Comparison of ENCODE assay signal across 8 cellular contexts in the genomic region with DNA sequence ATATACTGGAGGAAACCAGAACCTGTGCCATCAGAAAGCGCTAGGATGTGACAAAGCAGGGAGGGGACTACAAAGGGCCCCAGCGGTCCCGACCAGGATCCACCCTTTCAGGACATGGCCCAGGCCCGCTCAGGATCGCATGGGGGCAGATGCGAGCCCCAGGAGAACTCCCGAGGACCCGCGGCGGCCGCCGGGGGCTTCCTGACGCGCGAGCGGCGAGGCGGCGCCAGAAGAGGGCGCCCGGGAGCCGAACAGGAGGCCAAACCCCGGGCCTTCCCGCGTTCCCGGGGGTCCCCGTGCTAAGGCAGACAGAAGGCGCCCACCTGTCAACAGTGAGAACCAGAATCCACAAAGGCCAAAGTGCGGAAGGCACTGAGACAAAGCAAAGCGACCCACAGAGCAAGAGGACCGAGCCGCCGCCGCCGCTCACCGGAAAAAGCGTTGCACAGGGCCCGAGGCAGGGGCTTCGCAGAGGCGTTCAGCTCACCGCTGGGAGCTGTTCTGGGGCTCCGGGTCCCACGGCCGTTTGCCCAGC. TPM values are rescaled to one million over a fixed set of nuclear protein-coding genes. Genes with fewer than 3 reads are reported as not detected.
DNase-seq lines count a peak whose midpoint lies in the region; ATAC-seq and TF ChIP-seq lines count a peak whose summit lies in the region.

No MANE protein-coding gene starts in this region.

- TF ChIP-seq CTCF in astrocyte of the cerebellum (IDR thresholded peaks at IDR 0.05; ENCODE audit: low read depth, low read length, missing control alignments) (peak; percentile 69), spleen (IDR thresholded peaks at IDR 0.05 in 8 of 11, conservative IDR thresholded peaks at IDR 0.05 in 3 of 11) (peak; percentile 67 to 88 (median 81))

- DNase-seq in EH (ENCODE audit: low read depth) = peak; percentile 65
- DNase-seq in Kasumi-1 (lab: John Stamatoyannopoulos, UW) = peak; percentile 32 to 45
- DNase-seq in T-helper 22 cell (ENCODE audit: low read depth) = peak; percentile 55
- DNase-seq in astrocyte of the cerebellum (ENCODE audit: low read depth) = no peak
- peak; percentile 87 for DNase-seq in iPS-NIHi11 (ENCODE audit: low spot score)
- DNase-seq in spleen = peak; percentile 91

- H3K4me1 ChIP-seq in spleen = peaks cover 0 to 23% (median 13%) of the 10 kb centered on the region in 6 donors

- no peak for ATAC-seq in GM21737 (IDR thresholded peaks at IDR 0.05; ENCODE audit: unreplicated experiment)
- no peak for ATAC-seq in HG03159 (IDR thresholded peaks at IDR 0.05; ENCODE audit: unreplicated experiment)

- 1 to 31% (median 2%) methylated on average over 10 to 44 of the region's 44 CpGs for WGBS in spleen, 5 donors

- in situ Hi-C loops in astrocyte of the cerebellum (cut with HindIII; ENCODE audit: low sequenced_read_pairs) = no loop called here

- H3K27ac ChIP-seq in spleen = peak overlapping the region; percentile 54 to 85 (median 78)

- H3K9me3 ChIP-seq in spleen = no peaks in the 10 kb centered on the region

- H3K27me3 ChIP-seq in spleen (replicated peaks in 1 of 7) = peaks cover 0 to 4% (median 0%) of the 10 kb centered on the region in 7 donors

- TF ChIP-seq POLR2A in spleen (IDR thresholded peaks at IDR 0.05) = no peak

- no peak overlapping the region for H3K4me3 ChIP-seq in astrocyte of the cerebellum (ENCODE audit: low read depth, low read length)
- peak overlapping the region in 4 of 8 donors; percentile 16 to 57 (median 22) for H3K4me3 ChIP-seq in spleen

- intact Hi-C loops in spleen (cut with DNase I; ENCODE audit: low total_unique reads) = no loop called here

- H3K36me3 ChIP-seq in spleen = no peaks in the 10 kb centered on the region

RNA-seq across cellular contexts. Expression of a gene that starts 7.3 kb away (rescaled TPM):
- not detected for total RNA-seq in spleen
- not detected for polyA plus RNA-seq in spleen

RNA-seq across cellular contexts. Expression of a gene that starts 39.2 kb away (rescaled TPM):
- total RNA-seq in spleen = 100 to 1,000 TPM in 1 of 7 donors, 10 to 100 TPM in 6; 63.3 to 104 (median 83.5) TPM
- 10 to 100 TPM; 15.2 to 22.7 (median 17.7) TPM for polyA plus RNA-seq in spleen

RNA-seq across cellular contexts. Expression of a gene that starts 45.7 kb away (rescaled TPM):
- total RNA-seq in spleen = not detected
- not detected for polyA plus RNA-seq in spleen
